ENCODE assay signal across 6 cellular contexts in the genomic region with DNA sequence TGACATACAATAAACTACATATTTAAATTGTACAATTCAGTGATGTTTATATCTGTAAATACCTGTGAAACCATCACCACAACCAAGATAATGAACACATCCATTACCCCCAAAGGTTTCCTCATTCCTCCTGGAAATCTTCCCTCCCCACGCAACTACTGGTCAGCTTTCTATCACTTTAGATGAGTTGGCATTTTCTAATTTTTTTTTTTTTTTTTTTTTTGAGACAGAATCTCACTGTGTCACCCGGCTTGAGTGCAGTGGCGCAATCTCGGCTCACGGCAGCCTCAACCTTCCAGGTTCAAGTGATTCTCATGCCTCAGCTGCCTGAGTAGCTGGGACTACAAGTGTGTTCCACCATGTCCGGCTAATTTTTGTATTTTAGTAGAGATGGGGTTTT.
"Had no signal": no experiment of that assay in that cellular context is flagged by ENCODE, and none has a peak within 500 bp of the region (broad histone marks: within the 10 kb centered on the region; RNA-seq: fewer than 3 reads in every experiment).

No MANE protein-coding gene starts in this region.

- DNase-seq: IMR-90, KBM-7, KG1 had no signal

- H3K27ac ChIP-seq: HL-60, KMS-11 had no signal

- H3K9ac ChIP-seq: KMS-11 had no signal

- FAIRE-seq: HTR-8/SVneo had no signal

- H3K4me2 ChIP-seq: KMS-11 had no signal
